1 cellular context compared by ENCODE assay signal in the genomic region with DNA sequence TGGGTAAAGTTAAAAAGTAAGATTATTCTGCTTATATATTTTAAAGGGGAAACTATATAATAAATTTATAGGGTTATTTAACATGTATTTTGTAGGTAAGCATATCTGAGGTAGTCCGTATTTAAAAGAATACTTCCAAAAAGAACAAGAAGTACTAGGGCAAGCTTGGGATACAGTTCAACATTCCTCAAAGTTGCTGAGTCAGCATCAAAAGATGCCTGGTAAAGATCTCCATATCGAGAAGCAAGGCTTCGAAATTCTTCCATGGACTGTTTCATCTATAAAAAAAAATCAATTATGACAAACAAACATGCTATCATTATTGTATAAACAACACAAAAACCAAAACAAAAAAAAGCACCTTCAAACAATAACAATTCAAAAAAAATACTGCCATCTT.
TF ChIP-seq lines count a peak whose summit lies in the region.

No MANE protein-coding gene starts in this region.

TF ChIP-seq in K562, 482 proteins besides CTCF, POLR2A, EP300 and RAD21 (continued from another document):
- TF ChIP-seq, protein P1, sequence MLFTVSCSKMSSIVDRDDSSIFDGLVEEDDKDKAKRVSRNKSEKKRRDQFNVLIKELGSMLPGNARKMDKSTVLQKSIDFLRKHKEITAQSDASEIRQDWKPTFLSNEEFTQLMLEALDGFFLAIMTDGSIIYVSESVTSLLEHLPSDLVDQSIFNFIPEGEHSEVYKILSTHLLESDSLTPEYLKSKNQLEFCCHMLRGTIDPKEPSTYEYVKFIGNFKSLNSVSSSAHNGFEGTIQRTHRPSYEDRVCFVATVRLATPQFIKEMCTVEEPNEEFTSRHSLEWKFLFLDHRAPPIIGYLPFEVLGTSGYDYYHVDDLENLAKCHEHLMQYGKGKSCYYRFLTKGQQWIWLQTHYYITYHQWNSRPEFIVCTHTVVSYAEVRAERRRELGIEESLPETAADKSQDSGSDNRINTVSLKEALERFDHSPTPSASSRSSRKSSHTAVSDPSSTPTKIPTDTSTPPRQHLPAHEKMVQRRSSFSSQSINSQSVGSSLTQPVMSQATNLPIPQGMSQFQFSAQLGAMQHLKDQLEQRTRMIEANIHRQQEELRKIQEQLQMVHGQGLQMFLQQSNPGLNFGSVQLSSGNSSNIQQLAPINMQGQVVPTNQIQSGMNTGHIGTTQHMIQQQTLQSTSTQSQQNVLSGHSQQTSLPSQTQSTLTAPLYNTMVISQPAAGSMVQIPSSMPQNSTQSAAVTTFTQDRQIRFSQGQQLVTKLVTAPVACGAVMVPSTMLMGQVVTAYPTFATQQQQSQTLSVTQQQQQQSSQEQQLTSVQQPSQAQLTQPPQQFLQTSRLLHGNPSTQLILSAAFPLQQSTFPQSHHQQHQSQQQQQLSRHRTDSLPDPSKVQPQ (CRISPR knock-in tag; IDR thresholded peaks at IDR 0.05; ENCODE audit: borderline replicate concordance), result no peak
- peak; percentile 100 for TF ChIP-seq MAFK (IDR thresholded peaks at IDR 0.05; ENCODE audit: low read length)
- peak; percentile 99 for TF ChIP-seq ZNF316 (IDR thresholded peaks at IDR 0.05)
- TF ChIP-seq ARID2 (IDR thresholded peaks at IDR 0.05), result no peak
